1 cellular context compared by ENCODE assay signal in the genomic region with DNA sequence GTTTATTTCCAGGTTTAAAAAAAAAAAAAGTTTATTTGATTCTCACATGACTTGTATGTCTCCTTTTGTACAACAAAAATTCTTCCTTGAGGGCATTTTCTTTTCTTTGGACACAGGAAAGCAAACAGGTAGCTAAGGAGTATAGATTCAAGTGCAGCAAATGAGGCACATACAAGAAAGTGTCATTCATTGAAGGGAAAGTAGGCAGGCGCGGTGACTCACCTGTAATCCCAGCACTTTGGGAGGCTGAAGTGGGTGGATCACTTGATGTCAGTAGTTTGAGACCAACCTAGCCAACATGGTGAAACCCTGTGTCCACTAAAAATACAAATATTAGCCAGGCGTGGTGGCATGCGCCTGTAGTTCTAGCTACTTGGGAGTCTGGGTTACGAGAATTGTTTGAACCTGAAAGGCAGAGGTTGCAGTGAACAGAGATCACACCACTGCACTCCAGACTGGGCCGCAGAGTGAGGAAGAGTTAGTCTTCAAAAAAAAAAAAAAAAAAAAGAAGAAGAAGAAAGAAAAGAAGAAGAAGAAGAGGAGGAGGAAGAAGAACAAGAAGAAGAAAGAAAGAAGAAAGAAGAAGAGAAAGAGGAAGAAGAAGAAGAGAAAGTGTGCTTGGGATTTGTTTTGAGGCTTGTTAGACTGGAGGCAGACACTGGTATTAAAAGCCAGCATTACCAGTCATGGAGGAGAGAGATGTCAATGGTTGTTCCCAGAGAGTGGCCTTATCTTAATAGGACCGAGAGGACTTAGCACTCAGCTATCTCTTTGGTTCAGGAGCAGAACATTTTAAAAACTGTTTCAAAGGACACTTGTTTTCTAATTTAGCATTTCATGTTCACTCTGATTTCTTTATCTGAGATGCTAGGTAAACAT.
TF ChIP-seq lines count a peak whose summit lies in the region.

No MANE protein-coding gene starts in this region.

TF ChIP-seq in endothelial cell of umbilical vein, 7 proteins besides CTCF, POLR2A, EP300 and RAD21 (continued from another document):
- TF ChIP-seq FOS (IDR thresholded peaks at IDR 0.05; ENCODE audit: borderline replicate concordance, insufficient read depth, low read length) = no peak
- no peak for TF ChIP-seq GATA2 (IDR thresholded peaks at IDR 0.05; ENCODE audit: insufficient read depth, insufficient read length, low read depth, low read length)
- no peak for TF ChIP-seq EZH2 (IDR thresholded peaks at IDR 0.05; ENCODE audit: borderline replicate concordance, low read depth, low read length, severe bottlenecking)
- TF ChIP-seq, protein P1, sequence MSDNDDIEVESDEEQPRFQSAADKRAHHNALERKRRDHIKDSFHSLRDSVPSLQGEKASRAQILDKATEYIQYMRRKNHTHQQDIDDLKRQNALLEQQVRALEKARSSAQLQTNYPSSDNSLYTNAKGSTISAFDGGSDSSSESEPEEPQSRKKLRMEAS (IDR thresholded peaks at IDR 0.05; ENCODE audit: insufficient read depth, insufficient read length) = no peak
